21 cellular contexts compared by ENCODE assay signal in the genomic region with DNA sequence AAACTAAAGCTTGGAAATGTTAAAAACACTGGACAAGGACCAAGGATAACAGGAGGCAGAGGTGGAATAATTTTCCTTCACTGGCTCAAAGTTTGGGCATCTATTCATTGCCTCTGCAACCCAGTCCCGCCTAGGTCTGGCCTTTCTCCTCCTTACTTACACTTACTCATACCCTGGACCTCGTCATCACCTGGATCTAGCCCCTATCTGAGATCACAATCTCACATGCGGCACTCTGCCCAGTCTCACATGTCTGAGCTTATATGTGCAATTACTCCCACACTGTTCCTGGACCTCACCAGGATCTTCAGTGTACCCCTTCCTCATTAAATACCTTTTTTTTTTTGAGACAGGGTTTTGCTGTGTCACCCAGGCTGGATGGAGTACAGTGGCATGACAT.
"Had no signal": no experiment of that assay in that cellular context is flagged by ENCODE, and none has a peak within 500 bp of the region (broad histone marks: within the 10 kb centered on the region; RNA-seq: fewer than 3 reads in every experiment).

No MANE protein-coding gene starts in this region.

- ATAC-seq: activated T-cell treated with anti-CD3 and anti-CD28 coated beads, Interleukin-2, amount 50 U/mL, for 4 hours; effector memory CD8-positive, alpha-beta T cell; heart right ventricle; left ventricle myocardium superior; mucosa of descending colon; T-helper 17 cell had no signal

- DNase-seq: activated CD4-positive, alpha-beta T cell treated with anti-CD3 and anti-CD28 coated beads, Interleukin-2, amount 50 U/mL, for 1 hour; activated CD4-positive, CD25-positive, alpha-beta regulatory T cell treated with anti-CD3 and anti-CD28 coated beads, Interleukin-2, amount 50 U/mL, for 72 hours; activated CD8-positive, alpha-beta memory T cell treated with anti-CD3 and anti-CD28 coated beads, Interleukin-2, amount 50 U/mL, for 4 hours; activated effector memory CD4-positive, alpha-beta T cell treated with anti-CD3 and anti-CD28 coated beads, Interleukin-2, amount 50 U/mL, for 16 hours; activated T-cell treated with anti-CD3 and anti-CD28 coated beads, Interleukin-2, amount 50 U/mL, for 4 hours; effector memory CD8-positive, alpha-beta T cell; heart right ventricle; kidney glomerular epithelial cell; left ventricle myocardium superior; mesenchymal stem cell; mucosa of descending colon; naive B cell; stimulated activated CD4-positive, alpha-beta T cell treated with anti-CD3 and anti-CD28 coated beads, Interleukin-12 subunit alpha, Interleukin-12 subunit beta, amount 100 ng/mL, for 4 hours; stimulated activated CD4-positive, alpha-beta T cell treated with anti-CD3 and anti-CD28 coated beads, Interleukin-1b, Interleukin-23, amount 100 ng/mL, for 48 hours; stimulated activated CD8-positive, alpha-beta memory T cell treated with anti-CD3 and anti-CD28 coated beads, Interleukin-4, amount 100 ng/mL, for 48 hours; stimulated activated naive CD4-positive, alpha-beta T cell; T-helper 17 cell had no signal

- H3K9me3 ChIP-seq: heart right ventricle, mucosa of descending colon, prostate gland, right atrium auricular region had no signal

- H3K4me3 ChIP-seq: cardiac muscle cell, heart right ventricle, mucosa of descending colon, neural progenitor cell, prostate gland, right atrium auricular region had no signal

- H3K27me3 ChIP-seq: cardiac muscle cell, heart right ventricle, neural progenitor cell, right atrium auricular region had no signal
